In genomic region chr10:99562631-99563030, GRCh38 we compare ENCODE assay signal across 1 cellular context.
TF ChIP-seq lines count a peak whose summit lies in the region.

No MANE protein-coding gene starts in this region.

TF ChIP-seq in GM12878, 131 proteins besides CTCF, POLR2A, EP300 and RAD21:
- TF ChIP-seq NR2F1 (conservative IDR thresholded peaks at IDR 0.05) (no peak), CREM (IDR thresholded peaks at IDR 0.05; ENCODE audit: low read depth) (no peak), POU2F2 (IDR thresholded peaks at IDR 0.05; ENCODE audit: borderline replicate concordance, low read depth, low read length) (no peak)
